Comparison of ENCODE assay signal across 8 cellular contexts in genomic region chr2:25700221-25700660, GRCh38. TPM values are rescaled to one million over a fixed set of nuclear protein-coding genes. Genes with fewer than 3 reads are reported as not detected.
DNase-seq lines count a peak whose midpoint lies in the region; ATAC-seq and TF ChIP-seq lines count a peak whose summit lies in the region.

No MANE protein-coding gene starts in this region.

- DNase-seq in DMS114 treated with DMSO at 0.1 percent for 48 hours (lab: John Stamatoyannopoulos, UW; ENCODE audit: unreplicated experiment): peak; percentile 32
- peak; percentile 52 for DNase-seq in HCT116 (ENCODE audit: low read depth, low spot score)
- peak; percentile 58 for DNase-seq in NOMO-1 treated with DMSO at 0.1 percent for 48 hours (lab: John Stamatoyannopoulos, UW; ENCODE audit: unreplicated experiment)
- peak; percentile 26 to 47 (median 37) for DNase-seq in body of pancreas
- no peak for DNase-seq in left lung
- peak in 1 of 2 donors; percentile 29 for DNase-seq in suprapubic skin (ENCODE audit: low spot score in 2 of 2)

- ATAC-seq in HCT116 (peak; percentile 86), body of pancreas (peak; percentile 59), left lung (peak; percentile 83), HG02642 (IDR thresholded peaks at IDR 0.05; ENCODE audit: poor library complexity, unreplicated experiment) (no peak), GM19463 (IDR thresholded peaks at IDR 0.05; ENCODE audit: unreplicated experiment) (no peak)

- H3K36me3 ChIP-seq in HCT116 (ENCODE audit: control insufficient read depth in 1 of 2, insufficient read depth in 2 of 2, low read length in 2 of 2) (no peaks in the 10 kb centered on the region), body of pancreas (replicated peaks in 1 of 2; ENCODE audit: insufficient read depth in 1 of 2, low read depth in 2 of 2) (no peaks in the 10 kb centered on the region), left lung (no peaks in the 10 kb centered on the region), suprapubic skin (no peaks in the 10 kb centered on the region)

- intact Hi-C loops in HCT116 (cut with micrococcal nuclease): loop anchor here (1.0 kb wide), 1 partner anchor 93 kb away; no protein-coding TSS in a partner anchor
- intact Hi-C loops in body of pancreas (cut with DNase I): no loop called here
- intact Hi-C loops in left lung (cut with DNase I): no loop called here

- POLR2A ChIA-PET in HCT116 (lab: Charles Lee): no interaction called here

- H3K9me3 ChIP-seq in HCT116 (ENCODE audit: control insufficient read depth in 1 of 2, insufficient read depth in 1 of 2, low read depth in 1 of 2, low read length in 2 of 2) (no peaks in the 10 kb centered on the region), body of pancreas (no peaks in the 10 kb centered on the region), left lung (no peaks in the 10 kb centered on the region), suprapubic skin (no peaks in the 10 kb centered on the region)

- H3K9ac ChIP-seq in HCT116 (ENCODE audit: low read length): no peak overlapping the region

- H3K27me3 ChIP-seq in HCT116 (ENCODE audit: insufficient read depth, low read length): peaks cover 13% of the 10 kb centered on the region; the same call in 1 of the 2 replicates
- no peaks in the 10 kb centered on the region for H3K27me3 ChIP-seq in body of pancreas
- no peaks in the 10 kb centered on the region for H3K27me3 ChIP-seq in left lung
- H3K27me3 ChIP-seq in suprapubic skin: no peaks in the 10 kb centered on the region

- no peaks in the 10 kb centered on the region for H4K20me1 ChIP-seq in HCT116 (ENCODE audit: insufficient read depth)

- no TSS peak for BruUV-seq in HCT116 (replicated peaks; lab: Mats Ljungman, UMichigan)

- H2AFZ ChIP-seq in HCT116 (ENCODE audit: low read depth, low read length, poor library complexity, severe bottlenecking): no peak overlapping the region

- TF ChIP-seq CTCF in HCT116 (IDR thresholded peaks at IDR 0.05 in 2 of 3, conservative IDR thresholded peaks at IDR 0.05 in 1 of 3; ENCODE audit: borderline replicate concordance in 1 of 3, insufficient read depth in 1 of 3, low read depth in 2 of 3, low read length in 2 of 3) (peak; percentile 71 to 77 (median 73)), body of pancreas (IDR thresholded peaks at IDR 0.05) (peak; percentile 57 to 78 (median 71)), left lung (IDR thresholded peaks at IDR 0.05) (peak; percentile 57 to 60), suprapubic skin (IDR thresholded peaks at IDR 0.05) (peak; percentile 46 to 69)

- no peaks in the 10 kb centered on the region for H3K79me2 ChIP-seq in HCT116 (ENCODE audit: insufficient read depth, low read length)

- peak overlapping the region; percentile 11; the same call in 1 of the 2 replicates for H3K4me2 ChIP-seq in HCT116 (ENCODE audit: low read length)

- no peaks in the 10 kb centered on the region for H3K9me2 ChIP-seq in HCT116 (ENCODE audit: insufficient read depth)

- TF ChIP-seq POLR2A in HCT116 (IDR thresholded peaks at IDR 0.05; ENCODE audit: borderline replicate concordance, extremely low read depth, insufficient read depth, insufficient read length) (no peak), body of pancreas (IDR thresholded peaks at IDR 0.05) (no peak), suprapubic skin (IDR thresholded peaks at IDR 0.05) (no peak)

- H3K27ac ChIP-seq in HCT116 (ENCODE audit: low read depth, low read length) (no peak overlapping the region), body of pancreas (no peak overlapping the region), left lung (no peak overlapping the region), suprapubic skin (no peak overlapping the region)

- RAD21 ChIA-PET in HCT116 (lab: Charles Lee; ENCODE audit: low non-redundant PET in 1 of 2, low total read pairs in 2 of 2, uncharacterized antibody in 2 of 2, unreplicated experiment in 2 of 2): interaction anchor here in 1 of 2 experiments (0.6 kb wide), 1 partner anchor 220 kb away, joined by 3 read pairs; no protein-coding TSS in a partner anchor

- H3K4me1 ChIP-seq in HCT116 (ENCODE audit: control insufficient read depth in 1 of 2, insufficient read depth in 2 of 2, low read length in 2 of 2) (peaks cover 2 to 6% of the 10 kb centered on the region in 2 experiments; a peak in 3 of 4 replicates), body of pancreas (no peaks in the 10 kb centered on the region), left lung (no peaks in the 10 kb centered on the region), suprapubic skin (peaks cover 2% of the 10 kb centered on the region)

- 11 to 19% methylated on average over 6 of the region's 6 CpGs for WGBS in body of pancreas, 2 donors
- 30% methylated on average over 6 of the region's 6 CpGs for WGBS in suprapubic skin

- TF ChIP-seq EP300 in suprapubic skin (IDR thresholded peaks at IDR 0.05): no peak

- peak; percentile 75 for TF ChIP-seq RAD21 in HCT116 (IDR thresholded peaks at IDR 0.05; ENCODE audit: low read depth)

- H3K4me3 ChIP-seq in HCT116 (replicated peaks in 1 of 2; ENCODE audit: low read depth in 1 of 2, low read length in 2 of 2) (no peak overlapping the region), body of pancreas (no peak overlapping the region), left lung (no peak overlapping the region), suprapubic skin (no peak overlapping the region)

- CTCF ChIA-PET in HCT116 (lab: Charles Lee): interaction anchor here (0.6 to 3.8 kb wide), 12 partner anchors 9 to 472 kb away, joined by 3 to 48 read pairs (median 5); partner anchors contain the start of genes ASXL2 and DTNB

TF ChIP-seq in HCT116, 20 proteins besides CTCF, POLR2A, EP300 and RAD21:
- TF ChIP-seq FOSL1 (IDR thresholded peaks at IDR 0.05; ENCODE audit: low read depth) (peak; percentile 51), ZNF274 (IDR thresholded peaks at IDR 0.05; ENCODE audit: low read depth, low read length) (no peak)

RNA-seq across cellular contexts. Expression of gene DTNB, which starts 26.9 kb away (rescaled TPM):
- 30.2 TPM for total RNA-seq in HCT116 (2021; ENCODE audit: unreplicated experiment)
- polyA plus RNA-seq in HCT116 (2012): 25.2 and 29.8 TPM in 2 replicates
- total RNA-seq in body of pancreas: 10 to 100 TPM; 17.8 to 22.6 TPM
- 10 to 100 TPM; 17.6 to 25.6 TPM for total RNA-seq in left lung
- total RNA-seq in suprapubic skin: 10 to 100 TPM; 11.8 to 40.1 (median 24.1) TPM

Comparison
In these comparisons a context has a peak if more than half of its experiments do, and no peak if none do; other contexts are left out.
1. DNase-seq: peak in DMS114 treated with DMSO at 0.1 percent for 48 hours (single experiment), HCT116 (single experiment), NOMO-1 treated with DMSO at 0.1 percent for 48 hours (single experiment) and body of pancreas (4 of 4); none in left lung (0 of 2).
2. ATAC-seq: peak in HCT116 (single experiment), body of pancreas (single experiment) and left lung (single experiment); none in HG02642 (single experiment) and GM19463 (single experiment).
3. Peak in every context shown above with its lines, with median percentiles within 50 percentile points of each other: CTCF ChIP-seq.